ENCODE assay signal across 10 cellular contexts in genomic region chr11:46356911-46357482, GRCh38. TPM values are rescaled to one million over a fixed set of nuclear protein-coding genes. Genes with fewer than 3 reads are reported as not detected.
DNase-seq lines count a peak whose midpoint lies in the region; TF ChIP-seq lines count a peak whose summit lies in the region.
"Had no signal": no experiment of that assay in that cellular context is flagged by ENCODE, and none has a peak within 500 bp of the region (broad histone marks: within the 10 kb centered on the region; RNA-seq: fewer than 3 reads in every experiment).

No MANE protein-coding gene starts in this region.

- H2BK12ac ChIP-seq in neuronal stem cell (ENCODE audit: low read length): no peak overlapping the region

- 76 to 77% methylated on average over 6 to 7 of the region's 7 CpGs for WGBS in GM23248 (ENCODE audit: low coverage in 1 of 2, low lambda C conversion rate in 2 of 2, missing lambda C conversion rate in 2 of 2), 2 experiments
- no CpG with 5 or more reads among the region's 7 CpGs for WGBS in neuronal stem cell (ENCODE audit: extremely low coverage in 2 of 2, insufficient read length in 2 of 2, insufficient replicate concordance in 1 of 2), 2 donors

- H3K27me3 ChIP-seq in GM23248 (replicated peaks; ENCODE audit: insufficient read depth) (no peaks in the 10 kb centered on the region), OCI-LY1 (ENCODE audit: insufficient read depth, low read length) (no peaks in the 10 kb centered on the region), neuronal stem cell (ENCODE audit: control insufficient read depth in 3 of 3, insufficient read depth in 3 of 3, low read depth in 1 of 3, low read length in 3 of 3) (no peaks in the 10 kb centered on the region)

- H3K4ac ChIP-seq in neuronal stem cell (ENCODE audit: low read length): no peak overlapping the region

- H3K4me2 ChIP-seq in GM23248 (ENCODE audit: unreplicated experiment) (peak overlapping the region; percentile 1), OCI-LY1 (ENCODE audit: low read length) (no peak overlapping the region; the same call in 1 of the 2 replicates), neuronal stem cell (ENCODE audit: insufficient read depth, low read length, poor library complexity, severe bottlenecking) (no peak overlapping the region)

- H2AFZ ChIP-seq in GM23248 (no peak overlapping the region), OCI-LY1 (ENCODE audit: low read length) (no peak overlapping the region), neuronal stem cell (ENCODE audit: low read length) (no peak overlapping the region)

- peaks cover 14% of the 10 kb centered on the region for H3K79me1 ChIP-seq in neuronal stem cell (ENCODE audit: low read depth, low read length)

- H3K36me3 ChIP-seq in GM23248 (ENCODE audit: low read depth) (no peaks in the 10 kb centered on the region; the same call in 1 of the 2 replicates), OCI-LY1 (ENCODE audit: insufficient read depth, low read length) (no peaks in the 10 kb centered on the region; the same call in 1 of the 2 replicates), neuronal stem cell (replicated peaks in 1 of 2; ENCODE audit: control insufficient read depth in 2 of 2, insufficient read depth in 2 of 2, low read length in 2 of 2) (peaks cover 0 to 8% of the 10 kb centered on the region in 2 donors)

- no peak overlapping the region for H4K91ac ChIP-seq in neuronal stem cell (ENCODE audit: low read depth, low read length, poor library complexity)

- no peak overlapping the region for H3K14ac ChIP-seq in neuronal stem cell (ENCODE audit: low read length)

- H2BK15ac ChIP-seq in neuronal stem cell (ENCODE audit: low read length): no peak overlapping the region

- H2BK5ac ChIP-seq in neuronal stem cell (ENCODE audit: low read length): peak overlapping the region; percentile 83

- H3K4me1 ChIP-seq in GM23248 (ENCODE audit: insufficient read depth): peaks cover 27% of the 10 kb centered on the region
- H3K4me1 ChIP-seq in OCI-LY1 (ENCODE audit: insufficient read depth, low read length, severe bottlenecking): peaks cover 49% of the 10 kb centered on the region
- peaks cover 11 to 32% of the 10 kb centered on the region in 2 donors for H3K4me1 ChIP-seq in neuronal stem cell (ENCODE audit: control insufficient read depth in 2 of 2, insufficient read depth in 1 of 2, low read depth in 1 of 2, low read length in 2 of 2)

- no peaks in the 10 kb centered on the region; the same call in 1 of the 2 replicates for H4K20me1 ChIP-seq in GM23248 (ENCODE audit: insufficient read depth)
- no peaks in the 10 kb centered on the region for H4K20me1 ChIP-seq in OCI-LY1 (ENCODE audit: insufficient read depth, low read length)

- TF ChIP-seq CTCF in OCI-LY1 (IDR thresholded peaks at IDR 0.05; ENCODE audit: low read length) (no peak), choroid plexus epithelial cell (conservative IDR thresholded peaks at IDR 0.05; ENCODE audit: low read depth, low read length) (no peak)

- in situ Hi-C loops in GM23248 (cut with MboI): no loop called here

- H3K79me2 ChIP-seq in GM23248 (ENCODE audit: insufficient read depth): peaks cover 90% of the 10 kb centered on the region
- H3K79me2 ChIP-seq in OCI-LY1 (ENCODE audit: insufficient read depth, low read length): no peaks in the 10 kb centered on the region; the same call in 1 of the 2 replicates

- H3K23ac ChIP-seq in neuronal stem cell (ENCODE audit: low read depth, low read length, poor library complexity): peak overlapping the region; percentile 44

- H3K9me2 ChIP-seq in GM23248 (ENCODE audit: insufficient read depth): no peaks in the 10 kb centered on the region
- H3K9me2 ChIP-seq in OCI-LY1 (ENCODE audit: low read depth, low read length): no peaks in the 10 kb centered on the region

- H3K9me3 ChIP-seq in GM23248 (ENCODE audit: low read depth) (no peaks in the 10 kb centered on the region), OCI-LY1 (ENCODE audit: low read length) (no peaks in the 10 kb centered on the region), neuronal stem cell (replicated peaks in 1 of 2; ENCODE audit: control insufficient read depth in 2 of 2, insufficient read depth in 1 of 2, low read depth in 1 of 2, low read length in 2 of 2) (no peaks in the 10 kb centered on the region)

- peak overlapping the region; percentile 24 for H2AK5ac ChIP-seq in neuronal stem cell (ENCODE audit: low read depth, low read length)

- CTCF ChIA-PET in HEK293T (lab: Yijun Ruan, JAX): interaction anchor here (1.0 kb wide), 1 partner anchor 8 kb away, joined by 3 read pairs; no protein-coding TSS in a partner anchor

- H3K27ac ChIP-seq in GM23248: no peak overlapping the region
- H3K27ac ChIP-seq in OCI-LY1 (ENCODE audit: low read depth, low read length, poor library complexity, severe bottlenecking): peak overlapping the region; percentile 48
- H3K27ac ChIP-seq in neuronal stem cell (replicated peaks; ENCODE audit: low read length): no peak overlapping the region

- H3K4me3 ChIP-seq in GM23248 (no peak overlapping the region), OCI-LY1 (ENCODE audit: low read depth, low read length, poor library complexity, severe bottlenecking) (no peak overlapping the region), choroid plexus epithelial cell (ENCODE audit: low read depth, low read length) (no peak overlapping the region), neuronal stem cell (ENCODE audit: low read length in 2 of 2) (no peak overlapping the region)

- POLR2A ChIA-PET in HEK293T (lab: Yijun Ruan, JAX): no interaction called here

- H3K9ac ChIP-seq in GM23248 (no peak overlapping the region), OCI-LY1 (ENCODE audit: low read length) (no peak overlapping the region), neuronal stem cell (ENCODE audit: low read depth, low read length, poor library complexity) (no peak overlapping the region)

- no peak overlapping the region for H2BK120ac ChIP-seq in neuronal stem cell (ENCODE audit: low read depth, low read length)

- peaks cover 12% of the 10 kb centered on the region; the same call in 1 of the 2 replicates for H3F3A ChIP-seq in GM23248 (ENCODE audit: insufficient read depth)
- H3F3A ChIP-seq in OCI-LY1 (ENCODE audit: insufficient read depth, low read length): no peaks in the 10 kb centered on the region

- no peak overlapping the region for H4K8ac ChIP-seq in neuronal stem cell (ENCODE audit: low read depth, low read length)

- peak; percentile 85 for DNase-seq in GM23248
- DNase-seq in choroid plexus epithelial cell (ENCODE audit: low read depth): peak; percentile 92
- DNase-seq in neuronal stem cell (ENCODE audit: low spot score): no peak
- no peak for DNase-seq in nucleus accumbens (lab: John Stamatoyannopoulos, UW)
- DNase-seq in HEK293T (ENCODE audit: extremely low spot score): no peak
- no peak for DNase-seq in NCI-H146 treated with DMSO at 0.1 percent for 48 hours (lab: John Stamatoyannopoulos, UW; ENCODE audit: unreplicated experiment)
- no peak for DNase-seq in NCI-H2171 (lab: John Stamatoyannopoulos, UW)
- DNase-seq: activated CD4-positive, alpha-beta T cell treated with anti-CD3 and anti-CD28 coated beads for 4 hours; occipital lobe had no signal

- no peak overlapping the region for H3K18ac ChIP-seq in neuronal stem cell (ENCODE audit: low read length)

TF ChIP-seq in HEK293T, 16 proteins besides CTCF, POLR2A, EP300 and RAD21:
- TF ChIP-seq SP1 (IDR thresholded peaks at IDR 0.05): no peak
- no peak for TF ChIP-seq FOXM1 (IDR thresholded peaks at IDR 0.05; ENCODE audit: borderline replicate concordance)
- TF ChIP-seq SUZ12 (IDR thresholded peaks at IDR 0.05): no peak
- no peak for TF ChIP-seq HDGF (IDR thresholded peaks at IDR 0.05; ENCODE audit: borderline replicate concordance)
- no peak for TF ChIP-seq FOXA1 (IDR thresholded peaks at IDR 0.05)
- TF ChIP-seq ELF4 (IDR thresholded peaks at IDR 0.05): no peak
- no peak for TF ChIP-seq L3MBTL2 (conservative IDR thresholded peaks at IDR 0.05)
- no peak for TF ChIP-seq LEF1 (IDR thresholded peaks at IDR 0.05; ENCODE audit: borderline replicate concordance)
- TF ChIP-seq NFRKB (IDR thresholded peaks at IDR 0.05): no peak
- TF ChIP-seq ARNT (IDR thresholded peaks at IDR 0.05): no peak
- TF ChIP-seq CTBP1 (IDR thresholded peaks at IDR 0.05; ENCODE audit: borderline replicate concordance): no peak
- TF ChIP-seq PKNOX1 (IDR thresholded peaks at IDR 0.05): no peak
- no peak for TF ChIP-seq FOXK2 (IDR thresholded peaks at IDR 0.05)
- no peak for TF ChIP-seq ZNF384 (IDR thresholded peaks at IDR 0.05)
- no peak for TF ChIP-seq TARDBP (IDR thresholded peaks at IDR 0.05)
- no peak for TF ChIP-seq BHLHE40 (IDR thresholded peaks at IDR 0.05; ENCODE audit: borderline replicate concordance)
TF ChIP-seq in HEK293T: peak in this region for 0.

RNA-seq across cellular contexts. Expression of gene DGKZ, which starts 9.7 kb away (rescaled TPM):
- 50.7 and 62.7 TPM in 2 replicates for total RNA-seq in GM23248 (2014; rRNA removed; shearing (Covaris generic))
- 21.4 and 23.9 TPM in 2 replicates for polyA plus RNA-seq in GM23248 (2016; fragmentation: Nextera tagmentation; extraction: Ambion mirVana)
- 33.3 TPM for polyA plus RNA-seq in neuronal stem cell (2013, experiment 1 of 2)
- polyA plus RNA-seq in neuronal stem cell (2013, experiment 2 of 2): 32.3 TPM

RNA-seq across cellular contexts. Expression of gene MDK, which starts 24.5 kb away (rescaled TPM):
- 2.7 and 10.7 TPM in 2 replicates for total RNA-seq in GM23248 (2014; rRNA removed; shearing (Covaris generic))
- polyA plus RNA-seq in GM23248 (2016; fragmentation: Nextera tagmentation; extraction: Ambion mirVana): 31.5 and 34.5 TPM in 2 replicates
- 1,851 TPM for polyA plus RNA-seq in neuronal stem cell (2013, experiment 1 of 2)
- 1,853 TPM for polyA plus RNA-seq in neuronal stem cell (2013, experiment 2 of 2)

RNA-seq across cellular contexts. Expression of gene CHRM4, which starts 34.6 kb away (rescaled TPM):
- total RNA-seq in GM23248 (2014; rRNA removed; shearing (Covaris generic)): not detected in 2 replicates
- polyA plus RNA-seq in GM23248 (2016; fragmentation: Nextera tagmentation; extraction: Ambion mirVana): not detected in 2 replicates
- 0.10 TPM for polyA plus RNA-seq in neuronal stem cell (2013, experiment 1 of 2)
- 0.15 TPM for polyA plus RNA-seq in neuronal stem cell (2013, experiment 2 of 2)

Comparison
In these comparisons a context has a peak if more than half of its experiments do, and no peak if none do; other contexts are left out.
1. DNase-seq: peak in GM23248 (single experiment) and choroid plexus epithelial cell (single experiment); none in neuronal stem cell (single experiment), nucleus accumbens (0 of 56), HEK293T (single experiment), NCI-H146 treated with DMSO at 0.1 percent for 48 hours (single experiment) and NCI-H2171 (single experiment).